ENCODE assay signal across 8 cellular contexts in the genomic region with DNA sequence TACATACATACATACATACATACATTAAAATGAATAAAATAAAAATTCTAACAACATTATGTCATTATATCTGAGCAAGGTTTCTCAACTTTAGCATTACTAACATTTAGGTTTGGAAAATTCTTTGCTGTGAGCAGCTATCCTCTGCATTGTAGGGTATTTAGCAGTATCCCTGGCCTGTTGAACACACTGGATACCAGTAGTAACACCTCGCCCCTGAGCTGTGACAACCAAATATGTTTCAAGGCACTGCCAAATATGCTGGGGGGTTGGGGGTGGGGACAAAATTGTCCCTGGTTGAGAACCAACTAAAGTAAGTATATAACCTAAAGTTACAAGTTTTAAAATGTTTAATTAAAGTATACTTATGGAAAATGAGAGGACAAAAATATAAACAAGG.
"Had no signal": no experiment of that assay in that cellular context is flagged by ENCODE, and none has a peak within 500 bp of the region (broad histone marks: within the 10 kb centered on the region; RNA-seq: fewer than 3 reads in every experiment).

No MANE protein-coding gene starts in this region.

- H3K4me3 ChIP-seq: GM23338 had no signal

- FAIRE-seq: H1, H54, HTR-8/SVneo had no signal

- H3K4me2 ChIP-seq: GM23338 had no signal

- H3K36me3 Mint-ChIP-seq: IgD-negative memory B cell had no signal

- H2AFZ ChIP-seq: GM23338 had no signal

- H3K27ac Mint-ChIP-seq: GM23338, H9, IgD-negative memory B cell had no signal

- H3K4me1 Mint-ChIP-seq: GM23338, H9 had no signal

- H3K4me3 Mint-ChIP-seq: GM23338, H9, IgD-negative memory B cell had no signal

- ATAC-seq: GM23338 had no signal

- H3K27me3 Mint-ChIP-seq: IgD-negative memory B cell had no signal

- DNase-seq: H9, HCEC 1CT, KBM-7 had no signal

- H3K9me3 Mint-ChIP-seq: GM23338 had no signal
